ENCODE assay signal across 8 cellular contexts in the genomic region with DNA sequence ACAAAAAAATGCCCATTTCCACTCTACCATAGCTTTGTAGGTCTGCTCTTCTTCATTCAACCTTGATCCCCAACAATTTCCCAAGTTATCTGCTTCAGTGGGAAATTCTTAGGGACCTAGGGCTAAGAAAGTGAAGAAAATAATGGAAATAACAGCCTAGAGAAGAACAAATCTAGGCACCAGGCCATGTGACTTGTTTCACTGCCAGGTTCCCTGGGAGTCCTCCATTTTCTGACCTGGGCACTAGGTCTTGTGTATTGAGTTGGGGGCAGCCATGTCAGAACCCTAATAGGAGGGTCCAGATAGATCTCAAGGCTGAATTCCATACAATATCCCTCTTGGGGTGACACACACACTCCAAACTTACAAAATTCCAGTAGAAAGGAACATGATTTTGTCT.
A peak's percentile ranks its signal among the peaks of the same experiment; 100 is the strongest.
DNase-seq lines count a peak whose midpoint lies in the region; ATAC-seq and TF ChIP-seq lines count a peak whose summit lies in the region.

No MANE protein-coding gene starts in this region.

- H3K79me1 ChIP-seq in mesendoderm (ENCODE audit: low read length): no peaks in the 10 kb centered on the region

- H3K9me3 ChIP-seq in HAP-1 (no peaks in the 10 kb centered on the region), prostate gland (no peaks in the 10 kb centered on the region), upper lobe of left lung (no peaks in the 10 kb centered on the region)

- TF ChIP-seq POLR2A in prostate gland (IDR thresholded peaks at IDR 0.05) (no peak), upper lobe of left lung (IDR thresholded peaks at IDR 0.05) (no peak)

- ATAC-seq in HG02623 (IDR thresholded peaks at IDR 0.05; ENCODE audit: unreplicated experiment) (no peak), upper lobe of left lung (ENCODE audit: low FRiP score in 2 of 2) (no peak)

- H3K4me2 ChIP-seq in mesendoderm (ENCODE audit: low read length): peak overlapping the region; percentile 18

- H3K56ac ChIP-seq in mesendoderm (ENCODE audit: low read length): peak overlapping the region; percentile 84

- H4K5ac ChIP-seq in mesendoderm (ENCODE audit: low read length): no peak overlapping the region

- H3K23ac ChIP-seq in mesendoderm (ENCODE audit: low read length): no peak overlapping the region

- TF ChIP-seq CTCF in WI38 (IDR thresholded peaks at IDR 0.05; ENCODE audit: low read depth, low read length) (no peak), prostate gland (IDR thresholded peaks at IDR 0.05) (no peak), upper lobe of left lung (IDR thresholded peaks at IDR 0.05) (no peak)

- H3K27ac ChIP-seq in mesendoderm (ENCODE audit: low read depth, low read length) (no peak overlapping the region), prostate gland (no peak overlapping the region), upper lobe of left lung (no peak overlapping the region)

- DNase-seq in NCI-H345 (lab: John Stamatoyannopoulos, UW): peak; percentile 11
- DNase-seq in NCI-H345 treated with DMSO at 0.1 percent for 48 hours (lab: John Stamatoyannopoulos, UW; ENCODE audit: unreplicated experiment): no peak
- DNase-seq in HAP-1 (ENCODE audit: low spot score in 2 of 2): peak; percentile 32 to 57
- peak; percentile 41 for DNase-seq in mesendoderm
- no peak for DNase-seq in prostate gland (ENCODE audit: low spot score)
- no peak for DNase-seq in upper lobe of left lung

- H3K4me3 ChIP-seq in HAP-1 (peak overlapping the region; percentile 36), WI38 (ENCODE audit: low read depth, low read length) (peak overlapping the region; percentile 15; the same call in 1 of the 2 replicates), mesendoderm (ENCODE audit: low read length) (peak overlapping the region; percentile 57), prostate gland (no peak overlapping the region), upper lobe of left lung (no peak overlapping the region)

- peak overlapping the region; percentile 16 for H3K4ac ChIP-seq in mesendoderm (ENCODE audit: low read depth, low read length)

- peak overlapping the region; percentile 80 for H3K9ac ChIP-seq in mesendoderm (ENCODE audit: low read length)

- intact Hi-C loops in prostate gland (cut with DNase I): no loop called here

- no peak overlapping the region for H4K8ac ChIP-seq in mesendoderm (ENCODE audit: low read depth, low read length)

- peak overlapping the region; percentile 60 for H3K18ac ChIP-seq in mesendoderm (ENCODE audit: low read length)

- H3K79me2 ChIP-seq in mesendoderm (ENCODE audit: control insufficient read depth, insufficient read depth, low read length): peaks cover 44% of the 10 kb centered on the region

- peaks cover 28% of the 10 kb centered on the region for H3K36me3 ChIP-seq in HAP-1 (replicated peaks)
- H3K36me3 ChIP-seq in mesendoderm (ENCODE audit: control insufficient read depth, insufficient read depth, low read length): no peaks in the 10 kb centered on the region
- H3K36me3 ChIP-seq in prostate gland: no peaks in the 10 kb centered on the region
- no peaks in the 10 kb centered on the region for H3K36me3 ChIP-seq in upper lobe of left lung

- no peak overlapping the region for H2BK120ac ChIP-seq in mesendoderm (ENCODE audit: low read depth, low read length)

- H3K4me1 ChIP-seq in HAP-1: peaks cover 32% of the 10 kb centered on the region
- no peaks in the 10 kb centered on the region for H3K4me1 ChIP-seq in mesendoderm (ENCODE audit: control insufficient read depth, low read depth, low read length)
- H3K4me1 ChIP-seq in prostate gland (replicated peaks): no peaks in the 10 kb centered on the region
- H3K4me1 ChIP-seq in upper lobe of left lung: peaks cover 0 to 7% (median 0%) of the 10 kb centered on the region in 4 donors

- TF ChIP-seq EP300 in upper lobe of left lung (IDR thresholded peaks at IDR 0.05): no peak

- no peak overlapping the region for H2AK5ac ChIP-seq in mesendoderm (ENCODE audit: low read length)

- H3K27me3 ChIP-seq in HAP-1 (ENCODE audit: low read depth): no peaks in the 10 kb centered on the region
- H3K27me3 ChIP-seq in mesendoderm (ENCODE audit: insufficient read depth, low read length, poor library complexity): no peaks in the 10 kb centered on the region
- no peaks in the 10 kb centered on the region for H3K27me3 ChIP-seq in prostate gland (replicated peaks; ENCODE audit: insufficient read depth)
- H3K27me3 ChIP-seq in upper lobe of left lung: no peaks in the 10 kb centered on the region

- H2BK15ac ChIP-seq in mesendoderm (replicated peaks; ENCODE audit: low read depth): peak overlapping the region; percentile 7

- in situ Hi-C loops in HAP-1 (cut with MboI; ENCODE audit: low sequenced_read_pairs): loop anchor here (25.0 kb wide), 1 partner anchor 784 kb away; no protein-coding TSS in a partner anchor

- H2BK5ac ChIP-seq in mesendoderm (ENCODE audit: low read length): no peak overlapping the region

Comparison
In these comparisons a context has a peak if more than half of its experiments do, and no peak if none do; other contexts are left out.
1. DNase-seq: peak in NCI-H345 (single experiment), HAP-1 (2 of 2) and mesendoderm (single experiment); none in NCI-H345 treated with DMSO at 0.1 percent for 48 hours (single experiment), prostate gland (single experiment) and upper lobe of left lung (0 of 2).
2. H3K4me3 ChIP-seq: peak in HAP-1 (single experiment), WI38 (single experiment) and mesendoderm (single experiment); none in prostate gland (0 of 2) and upper lobe of left lung (0 of 4).